Comparison of ENCODE assay signal across 8 cellular contexts in the genomic region with DNA sequence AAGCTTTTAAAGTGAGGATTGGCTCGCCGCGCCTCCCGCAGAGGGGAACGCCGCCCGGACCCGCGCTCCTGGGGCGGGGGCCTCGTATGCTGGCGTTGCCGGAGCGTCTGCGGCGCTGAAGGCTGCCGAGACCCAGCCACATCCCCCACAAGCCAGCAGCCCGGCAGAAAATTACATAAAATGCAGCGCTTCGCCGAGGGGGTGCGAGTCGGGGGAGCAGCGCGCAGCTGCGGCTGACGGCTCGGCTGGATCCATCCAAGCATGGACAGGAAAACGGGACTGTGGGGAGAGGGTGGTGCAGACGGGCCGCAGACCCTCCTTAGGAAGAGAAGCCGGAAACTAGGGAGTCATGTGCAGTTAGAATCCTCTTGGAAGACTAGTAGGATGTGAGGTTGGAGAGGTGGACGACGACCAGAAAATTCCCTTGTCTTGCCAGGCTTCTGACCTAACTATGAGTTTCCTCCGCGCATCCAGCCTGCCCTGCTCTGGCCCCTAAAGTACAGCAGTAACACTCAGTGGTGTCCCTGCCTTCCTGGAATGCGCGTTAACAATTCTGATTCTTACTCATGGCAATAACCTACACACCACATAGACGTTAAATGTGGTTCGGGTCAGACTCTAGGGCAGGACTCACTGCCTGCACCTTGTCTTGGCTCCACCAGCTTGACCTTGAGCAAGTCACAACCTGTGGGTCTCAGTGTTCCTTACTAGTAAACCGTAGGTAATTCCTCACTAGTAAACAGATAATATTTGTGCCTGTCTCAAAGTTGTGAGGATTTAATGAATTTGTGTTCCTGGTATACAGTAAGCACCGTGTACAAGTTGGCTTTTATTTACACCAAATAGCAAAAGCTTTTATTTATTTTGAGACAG. TPM values are rescaled to one million over a fixed set of nuclear protein-coding genes. Genes with fewer than 3 reads are reported as not detected.
DNase-seq lines count a peak whose midpoint lies in the region; ATAC-seq lines count a peak whose summit lies in the region.

No MANE protein-coding gene starts in this region.

- no peaks in the 10 kb centered on the region for H3K9me3 Mint-ChIP-seq in activated CD4-positive, alpha-beta memory T cell treated with anti-CD3 and anti-CD28 coated beads, Interleukin-2, amount 10 ng/mL, durations not matched to agents 7 days and 5 days

- peaks cover 21% of the 10 kb centered on the region for H3K36me3 Mint-ChIP-seq in activated CD4-positive, alpha-beta memory T cell treated with anti-CD3 and anti-CD28 coated beads, Interleukin-2, amount 10 ng/mL, durations not matched to agents 7 days and 5 days (ENCODE audit: low read depth)

- H3K4me1 Mint-ChIP-seq in activated CD4-positive, alpha-beta memory T cell treated with anti-CD3 and anti-CD28 coated beads, Interleukin-2, amount 10 ng/mL, durations not matched to agents 7 days and 5 days = peaks cover 36% of the 10 kb centered on the region

- POLR2A ChIA-PET in activated CD4-positive, alpha-beta memory T cell treated with anti-CD3 and anti-CD28 coated beads, Interleukin-2, amount 10 ng/mL, durations not matched to agents 7 days and 5 days (lab: Charles Lee) = interaction anchor here (0.8 to 7.3 kb wide), 16 partner anchors 9 to 548 kb away, joined by 3 to 197 read pairs (median 6); a partner anchor contains a TSS

- CTCF ChIA-PET in activated CD4-positive, alpha-beta memory T cell treated with anti-CD3 and anti-CD28 coated beads, Interleukin-2, amount 10 ng/mL, durations not matched to agents 7 days and 5 days (lab: Charles Lee) = interaction anchor here (1.3 to 1.4 kb wide), 3 partner anchors 34 to 73 kb away, joined by 3 to 5 read pairs (median 4); a partner anchor contains a TSS

- H3K27me3 Mint-ChIP-seq in activated CD4-positive, alpha-beta memory T cell treated with anti-CD3 and anti-CD28 coated beads, Interleukin-2, amount 10 ng/mL, durations not matched to agents 7 days and 5 days = no peaks in the 10 kb centered on the region

- peak overlapping the region; percentile 87 for H3K4me3 Mint-ChIP-seq in activated CD4-positive, alpha-beta memory T cell treated with anti-CD3 and anti-CD28 coated beads, Interleukin-2, amount 10 ng/mL, durations not matched to agents 7 days and 5 days

- DNase-seq in NOMO-1 (lab: John Stamatoyannopoulos, UW; ENCODE audit: unreplicated experiment in 2 of 2) = peak; percentile 34 to 51
- DNase-seq in NOMO-1 treated with dmso at 0.1 percent for 144 hours (lab: John Stamatoyannopoulos, UW; ENCODE audit: unreplicated experiment) = no peak
- peak; percentile 38 to 77 for DNase-seq in NCI-H526 (lab: John Stamatoyannopoulos, UW)
- DNase-seq in activated CD4-positive, alpha-beta memory T cell treated with anti-CD3 and anti-CD28 coated beads, Interleukin-2, amount 10 ng/mL, durations not matched to agents 7 days and 5 days = peak; percentile 55
- peak; percentile 47 for DNase-seq in effector CD8-positive, alpha-beta T cell (lab: John Stamatoyannopoulos, UW)
- peak; percentile 64 for DNase-seq in medulla oblongata (ENCODE audit: extremely low spot score)
- DNase-seq in stimulated activated CD8-positive, alpha-beta memory T cell treated with anti-CD3 and anti-CD28 coated beads, Interleukin-15, amount 100 ng/mL, for 1 hour (ENCODE audit: low read depth) = peak; percentile 9

- ATAC-seq in HG03097 (IDR thresholded peaks at IDR 0.05; ENCODE audit: low FRiP score, unreplicated experiment) = peak; percentile 8

- H3K27ac Mint-ChIP-seq in activated CD4-positive, alpha-beta memory T cell treated with anti-CD3 and anti-CD28 coated beads, Interleukin-2, amount 10 ng/mL, durations not matched to agents 7 days and 5 days = peak overlapping the region; percentile 87

RNA-seq across cellular contexts. Expression of a gene that starts 1.0 kb away (rescaled TPM):
- 10 to 100 TPM; 39.5 to 45.3 TPM for total RNA-seq in activated CD4-positive, alpha-beta memory T cell treated with anti-CD3 and anti-CD28 coated beads, Interleukin-2, amount 10 ng/mL, durations not matched to agents 7 days and 5 days

RNA-seq across cellular contexts. Expression of a gene that starts 34.5 kb away (rescaled TPM):
- 100 to 1,000 TPM; 327 to 340 TPM for total RNA-seq in activated CD4-positive, alpha-beta memory T cell treated with anti-CD3 and anti-CD28 coated beads, Interleukin-2, amount 10 ng/mL, durations not matched to agents 7 days and 5 days
